In the genomic region with DNA sequence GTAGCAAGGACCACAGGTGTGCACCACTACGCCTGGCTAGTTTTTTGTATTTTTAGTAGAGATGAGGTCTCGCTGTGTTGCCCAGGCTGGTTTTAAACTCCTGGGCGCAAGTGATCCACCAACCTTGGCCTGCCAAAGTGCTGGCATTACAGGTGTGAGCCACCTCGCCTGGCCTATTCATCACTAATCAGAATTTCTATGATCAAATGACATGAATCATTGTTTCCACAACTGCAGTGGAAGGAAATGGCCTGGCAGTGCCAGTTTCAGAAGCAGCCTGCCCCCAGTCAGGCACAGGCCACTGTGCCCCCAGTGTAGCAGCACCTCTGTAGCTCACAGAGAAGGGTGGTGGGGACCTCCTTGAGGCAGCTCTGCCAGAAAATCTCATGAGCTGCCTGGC, we compare ENCODE assay signal across 35 cellular contexts.
"Had no signal": no experiment of that assay in that cellular context is flagged by ENCODE, and none has a peak within 500 bp of the region (broad histone marks: within the 10 kb centered on the region; RNA-seq: fewer than 3 reads in every experiment).

No MANE protein-coding gene starts in this region.

- H3K4me1 ChIP-seq: ascending aorta had no signal

- H3K36me3 ChIP-seq: MG63 had no signal

- H3K4me3 Mint-ChIP-seq: activated B cell treated with CpG ODN at 0.5 μM for 24 hours; activated CD8-positive, alpha-beta T cell treated with anti-CD3 and anti-CD28 coated beads for 36 hours; activated naive CD8-positive, alpha-beta T cell; activated T-helper 1 cell treated with anti-CD3 and anti-CD28 coated beads, Interleukin-12 subunit alpha, Interleukin-12 subunit beta, Interleukin-2, Interleukin-4 antibody, amounts not matched to agents 30 ng/mL and 10 ng/mL and 1 ng/mL, durations not matched to agents 14 hours and 24 hours and 36 hours; T-cell had no signal

- H3K27ac ChIP-seq: ascending aorta, PC-9, RWPE1, VCaP had no signal

- H3K9me3 ChIP-seq: ascending aorta, MG63 had no signal

- H2AFZ ChIP-seq: PC-9 had no signal

- H3K27me3 ChIP-seq: ascending aorta, MG63 had no signal

- H3K27ac Mint-ChIP-seq: activated B cell treated with CpG ODN at 0.5 μM for 24 hours; activated CD8-positive, alpha-beta T cell treated with anti-CD3 and anti-CD28 coated beads for 36 hours; activated naive CD8-positive, alpha-beta T cell; activated T-helper 1 cell treated with anti-CD3 and anti-CD28 coated beads, Interleukin-12 subunit alpha, Interleukin-12 subunit beta, Interleukin-2, Interleukin-4 antibody, amounts not matched to agents 30 ng/mL and 10 ng/mL and 1 ng/mL, durations not matched to agents 14 hours and 24 hours and 36 hours; T-cell had no signal

- H3K4me1 Mint-ChIP-seq: activated B cell treated with CpG ODN at 0.5 μM for 24 hours had no signal

- H3K4me3 ChIP-seq: ascending aorta, MG63, PC-9 had no signal

- ATAC-seq: activated CD8-positive, alpha-beta T cell treated with anti-CD3 and anti-CD28 coated beads for 36 hours; Right ventricle myocardium inferior; SK-N-SH treated with all-trans-retinoic acid at 6 μM for 48 hours; T-cell had no signal

- H3K9me3 Mint-ChIP-seq: activated B cell treated with CpG ODN at 0.5 μM for 24 hours; activated CD8-positive, alpha-beta T cell treated with anti-CD3 and anti-CD28 coated beads for 36 hours; activated T-helper 1 cell treated with anti-CD3 and anti-CD28 coated beads, Interleukin-12 subunit alpha, Interleukin-12 subunit beta, Interleukin-2, Interleukin-4 antibody, amounts not matched to agents 30 ng/mL and 10 ng/mL and 1 ng/mL, durations not matched to agents 14 hours and 24 hours and 36 hours; T-cell had no signal

- H3K4me2 ChIP-seq: PC-9 had no signal

- DNase-seq: activated B cell treated with CpG ODN at 0.5 μM for 24 hours; activated CD4-positive, alpha-beta T cell treated with anti-CD3 and anti-CD28 coated beads for 48 hours; activated CD4-positive, alpha-beta T cell treated with anti-CD3 and anti-CD28 coated beads, Interleukin-2, amount 50 U/mL, for 4 hours; activated CD4-positive, CD25-positive, alpha-beta regulatory T cell treated with anti-CD3 and anti-CD28 coated beads, Interleukin-2, amount 50 U/mL, for 72 hours; activated CD8-positive, alpha-beta T cell treated with anti-CD3 and anti-CD28 coated beads for 36 hours; activated T-cell treated with anti-CD3 and anti-CD28 coated beads, Interleukin-2, amount 50 U/mL, for 1 hour; amygdala; caudate nucleus; Kasumi-1; KG1; MG63; NCI-H1048; NCI-H1105 treated with DMSO at 0.1 percent for 48 hours; NCI-H1436; NCI-H1694; NCI-H1930; NCI-H2107; NCI-H2171 treated with DMSO at 0.1 percent for 48 hours; NCI-H2227 treated with DMSO at 0.1 percent for 48 hours; NCI-H446; NCI-H510A treated with DMSO at 0.1 percent for 48 hours; NCI-H526 treated with DMSO at 0.1 percent for 48 hours; NCI-H774; PC-9; SIG-M5; T-cell; T-helper 2 cell; T-helper 9 cell had no signal

- H3K27me3 Mint-ChIP-seq: activated B cell treated with CpG ODN at 0.5 μM for 24 hours; activated CD8-positive, alpha-beta T cell treated with anti-CD3 and anti-CD28 coated beads for 36 hours; activated naive CD8-positive, alpha-beta T cell; T-cell had no signal
